Comparison of ENCODE assay signal across 8 cellular contexts in genomic region chr1:23557471-23558124, GRCh38. TPM values are rescaled to one million over a fixed set of nuclear protein-coding genes. Genes with fewer than 3 reads are reported as not detected.
A peak's percentile ranks its signal among the peaks of the same experiment; 100 is the strongest.
DNase-seq lines count a peak whose midpoint lies in the region; ATAC-seq, FAIRE-seq and TF ChIP-seq lines count a peak whose summit lies in the region.

No MANE protein-coding gene starts in this region.

- H3K27ac Mint-ChIP-seq in activated T-helper 1 cell treated with anti-CD3 and anti-CD28 coated beads, Interleukin-12 subunit alpha, Interleukin-12 subunit beta, Interleukin-2, Interleukin-4 antibody, amounts not matched to agents 30 ng/mL and 10 ng/mL and 1 ng/mL, durations not matched to agents 14 hours and 24 hours and 36 hours = no peak overlapping the region

- no peak for TF ChIP-seq EP300 in stomach (IDR thresholded peaks at IDR 0.05)

- peaks cover 18% of the 10 kb centered on the region; the same call in 1 of the 2 replicates for H3K27me3 ChIP-seq in HUES6 (ENCODE audit: control insufficient read depth, insufficient read depth, low read length)
- H3K27me3 ChIP-seq in stomach = no peaks in the 10 kb centered on the region

- 18 to 32% (median 29%) methylated on average over 8 of the region's 8 CpGs for WGBS in stomach, 5 donors

- H3K4me1 Mint-ChIP-seq in activated T-helper 1 cell treated with anti-CD3 and anti-CD28 coated beads, Interleukin-12 subunit alpha, Interleukin-12 subunit beta, Interleukin-2, Interleukin-4 antibody, amounts not matched to agents 30 ng/mL and 10 ng/mL and 1 ng/mL, durations not matched to agents 14 hours and 24 hours and 36 hours (ENCODE audit: low read depth) = peaks cover 65% of the 10 kb centered on the region

- ATAC-seq in HG03342 (IDR thresholded peaks at IDR 0.05; ENCODE audit: unreplicated experiment) (no peak), left colon (no peak)

- peaks cover 4% of the 10 kb centered on the region for H3K36me3 Mint-ChIP-seq in activated T-helper 1 cell treated with anti-CD3 and anti-CD28 coated beads, Interleukin-12 subunit alpha, Interleukin-12 subunit beta, Interleukin-2, Interleukin-4 antibody, amounts not matched to agents 30 ng/mL and 10 ng/mL and 1 ng/mL, durations not matched to agents 14 hours and 24 hours and 36 hours (ENCODE audit: low read depth)

- H3K4me3 ChIP-seq in HUES6 (ENCODE audit: low read depth, low read length) (peak overlapping the region; percentile 73), iPS-18c (ENCODE audit: insufficient read depth, low read depth, low read length) (peak overlapping the region; percentile 79), stomach (peak overlapping the region; percentile 68 to 84 (median 78))

- H3K9ac ChIP-seq in HUES6 (ENCODE audit: low read length) = peak overlapping the region; percentile 94

- no peaks in the 10 kb centered on the region for H3K9me3 Mint-ChIP-seq in activated T-helper 1 cell treated with anti-CD3 and anti-CD28 coated beads, Interleukin-12 subunit alpha, Interleukin-12 subunit beta, Interleukin-2, Interleukin-4 antibody, amounts not matched to agents 30 ng/mL and 10 ng/mL and 1 ng/mL, durations not matched to agents 14 hours and 24 hours and 36 hours

- H3K9me3 ChIP-seq in HUES6 (ENCODE audit: control insufficient read depth, insufficient read depth, low read depth, low read length) (no peaks in the 10 kb centered on the region), iPS-18c (ENCODE audit: control insufficient read depth, insufficient read depth, low read length) (no peaks in the 10 kb centered on the region), stomach (no peaks in the 10 kb centered on the region)

- no peak for TF ChIP-seq CTCF in stomach (IDR thresholded peaks at IDR 0.05)

- peaks cover 61% of the 10 kb centered on the region for H3K4me1 ChIP-seq in HUES6 (ENCODE audit: control insufficient read depth, insufficient read depth, low read length)
- peaks cover 50 to 84% (median 78%) of the 10 kb centered on the region in 4 donors for H3K4me1 ChIP-seq in stomach

- H3K27ac ChIP-seq in HUES6 (ENCODE audit: low read depth, low read length) (peak overlapping the region; percentile 95; the same call in 1 of the 2 replicates), stomach (peak overlapping the region; percentile 96 to 97 (median 97))

- FAIRE-seq in urothelium cell line (lab: Jason Lieb, UNC) = no peak

- intact Hi-C loops in activated T-helper 1 cell treated with anti-CD3 and anti-CD28 coated beads, Interleukin-12 subunit alpha, Interleukin-12 subunit beta, Interleukin-2, Interleukin-4 antibody, amounts not matched to agents 30 ng/mL and 10 ng/mL and 1 ng/mL, durations not matched to agents 14 hours and 24 hours and 36 hours (cut with micrococcal nuclease) = loop anchor here (2.0 kb wide), 2 partner anchors 29 to 1409 kb away; no protein-coding TSS in a partner anchor
- intact Hi-C loops in stomach (cut with DNase I; ENCODE audit: low total_unique reads) (no loop called here), left colon (cut with DNase I, micrococcal nuclease) (no loop called here)

- no peak for TF ChIP-seq POLR2A in stomach (IDR thresholded peaks at IDR 0.05)

- no peak for DNase-seq in activated T-helper 1 cell treated with anti-CD3 and anti-CD28 coated beads, Interleukin-12 subunit alpha, Interleukin-12 subunit beta, Interleukin-2, Interleukin-4 antibody, amounts not matched to agents 30 ng/mL and 10 ng/mL and 1 ng/mL, durations not matched to agents 14 hours and 24 hours and 36 hours (ENCODE audit: low spot score)
- DNase-seq in stomach (no peak), urothelium cell line (ENCODE audit: low spot score) (no peak), mesenteric fat pad (ENCODE audit: low spot score) (no peak), left colon (no peak)

- H3K4me3 Mint-ChIP-seq in activated T-helper 1 cell treated with anti-CD3 and anti-CD28 coated beads, Interleukin-12 subunit alpha, Interleukin-12 subunit beta, Interleukin-2, Interleukin-4 antibody, amounts not matched to agents 30 ng/mL and 10 ng/mL and 1 ng/mL, durations not matched to agents 14 hours and 24 hours and 36 hours = peak overlapping the region; percentile 90

- peaks cover 30% of the 10 kb centered on the region for H3K27me3 Mint-ChIP-seq in activated T-helper 1 cell treated with anti-CD3 and anti-CD28 coated beads, Interleukin-12 subunit alpha, Interleukin-12 subunit beta, Interleukin-2, Interleukin-4 antibody, amounts not matched to agents 30 ng/mL and 10 ng/mL and 1 ng/mL, durations not matched to agents 14 hours and 24 hours and 36 hours (ENCODE audit: insufficient read depth)

- H3K36me3 ChIP-seq in HUES6 (ENCODE audit: control insufficient read depth, insufficient read depth, low read length) (peaks cover 16% of the 10 kb centered on the region), stomach (peaks cover 0 to 8% (median 2%) of the 10 kb centered on the region in 4 donors)

RNA-seq across cellular contexts. Expression of gene ID3, which starts 1.7 kb away (rescaled TPM):
- 20.8 and 22.9 TPM in 2 replicates for total RNA-seq in activated T-helper 1 cell treated with anti-CD3 and anti-CD28 coated beads, Interleukin-12 subunit alpha, Interleukin-12 subunit beta, Interleukin-2, Interleukin-4 antibody, amounts not matched to agents 30 ng/mL and 10 ng/mL and 1 ng/mL, durations not matched to agents 14 hours and 24 hours and 36 hours
- total RNA-seq in stomach (1,000 to 10,000 TPM in 1 of 5 donors, 100 to 1,000 TPM in 3, 10 to 100 TPM in 1; 90.6 to 1,101 (median 120) TPM), mesenteric fat pad (168 TPM), left colon (100 to 1,000 TPM; 131 to 223 TPM)
- polyA plus RNA-seq in stomach = 100 to 1,000 TPM in 2 of 3 donors, 10 to 100 TPM in 1; 79.4 to 226 (median 139) TPM

RNA-seq across cellular contexts. Expression of gene E2F2, which starts 26.6 kb away (rescaled TPM):
- total RNA-seq in activated T-helper 1 cell treated with anti-CD3 and anti-CD28 coated beads, Interleukin-12 subunit alpha, Interleukin-12 subunit beta, Interleukin-2, Interleukin-4 antibody, amounts not matched to agents 30 ng/mL and 10 ng/mL and 1 ng/mL, durations not matched to agents 14 hours and 24 hours and 36 hours = 32.0 and 33.5 TPM in 2 replicates
- 10 to 100 TPM in 1 of 5 donors, 1 to 10 TPM in 3, under 1 TPM in 1; 0.58 to 27.8 (median 3.5) TPM for total RNA-seq in stomach
- 1 to 10 TPM in 1 of 3 donors, under 1 TPM in 2; 0.61 to 3.2 (median 0.87) TPM for polyA plus RNA-seq in stomach
- 0.29 TPM for total RNA-seq in mesenteric fat pad
- 10 to 100 TPM; 10.9 to 12.1 TPM for total RNA-seq in left colon
